10 cellular contexts compared by ENCODE assay signal in genomic region chr10:119377905-119378736, GRCh38.
DNase-seq lines count a peak whose midpoint lies in the region; ATAC-seq and TF ChIP-seq lines count a peak whose summit lies in the region.
"Had no signal": no experiment of that assay in that cellular context is flagged by ENCODE, and none has a peak within 500 bp of the region (broad histone marks: within the 10 kb centered on the region; RNA-seq: fewer than 3 reads in every experiment).

No MANE protein-coding gene starts in this region.

- H3K23ac ChIP-seq in IMR-90 (ENCODE audit: low read depth, low read length) = no peak overlapping the region

- H4K20me1 ChIP-seq in IMR-90 (ENCODE audit: insufficient read depth, low read length) = peaks cover 25% of the 10 kb centered on the region

- DNase-seq in IMR-90 (no peak), NCI-H524 (lab: John Stamatoyannopoulos, UW) (peak; percentile 59 to 77), left ventricle myocardium inferior (peak; percentile 64), GM13977 (ENCODE audit: low spot score) (no peak), GM19240 (ENCODE audit: insufficient read length, low spot score) (no peak), epidermal melanocyte (ENCODE audit: insufficient read length, low spot score) (no peak)
- DNase-seq: activated CD8-positive, alpha-beta memory T cell treated with anti-CD3 and anti-CD28 coated beads, Interleukin-2, amount 50 U/mL, for 4 hours; NCI-H1436 had no signal

- TF ChIP-seq CTCF in IMR-90 (conservative IDR thresholded peaks at IDR 0.05; ENCODE audit: low read depth, low read length) (no peak), left ventricle myocardium inferior (IDR thresholded peaks at IDR 0.05; ENCODE audit: borderline replicate concordance) (no peak), GM13977 (IDR thresholded peaks at IDR 0.05; ENCODE audit: extremely low read depth, insufficient read depth, missing control alignments) (no peak)

- H3K36me3 ChIP-seq in IMR-90 (ENCODE audit: control insufficient read depth, insufficient read depth, low read length) (peaks cover 32% of the 10 kb centered on the region), left ventricle myocardium inferior (peaks cover 16% of the 10 kb centered on the region), skeletal muscle tissue (ENCODE audit: control insufficient read depth in 3 of 3, insufficient read depth in 3 of 3, low read length in 3 of 3) (peaks cover 0 to 14% (median 5%) of the 10 kb centered on the region in 3 donors)

- H3K9me3 ChIP-seq in IMR-90 (ENCODE audit: control insufficient read depth, insufficient read depth, low read length) (no peaks in the 10 kb centered on the region), left ventricle myocardium inferior (replicated peaks) (no peaks in the 10 kb centered on the region), skeletal muscle tissue (ENCODE audit: control insufficient read depth in 3 of 3, low read length in 3 of 3) (no peaks in the 10 kb centered on the region)

- TF ChIP-seq RAD21 in IMR-90 (IDR thresholded peaks at IDR 0.05; ENCODE audit: low read length) = no peak

- intact Hi-C loops in IMR-90 (cut with micrococcal nuclease) = no loop called here
- intact Hi-C loops in left ventricle myocardium inferior (cut with micrococcal nuclease) = no loop called here

- H3K18ac ChIP-seq in IMR-90 (ENCODE audit: low read depth, low read length) = no peak overlapping the region

- peaks cover 56 to 81% of the 10 kb centered on the region in 2 experiments for H3K79me1 ChIP-seq in IMR-90 (ENCODE audit: low read depth in 1 of 2, low read length in 2 of 2)

- H2BK20ac ChIP-seq in IMR-90 (ENCODE audit: low read depth, low read length) = 0 out of 2 replicates have a peak overlapping the region, but pooled peaks have one; percentile 2

- peak overlapping the region; percentile 54 for H2AK5ac ChIP-seq in IMR-90 (ENCODE audit: low read depth, low read length)

- no TSS peak for BruUV-seq in IMR-90 (replicated peaks; lab: Mats Ljungman, UMichigan)

- no peak overlapping the region; the same call in 2 of the 3 replicates for H2BK15ac ChIP-seq in IMR-90 (ENCODE audit: low read depth, low read length)

- no peak overlapping the region for H2BK120ac ChIP-seq in IMR-90 (ENCODE audit: low read depth, low read length)

- H3K9ac ChIP-seq in IMR-90 (ENCODE audit: low read depth, low read length) (no peak overlapping the region), skeletal muscle tissue (ENCODE audit: low read depth in 1 of 3, low read length in 3 of 3) (peak overlapping the region; percentile 75 to 89 (median 80))

- peak overlapping the region; percentile 5 for H2AFZ ChIP-seq in IMR-90 (replicated peaks; ENCODE audit: low read length, poor library complexity)

- CTCF ChIA-PET in IMR-90 (lab: Yijun Ruan, JAX) = no interaction called here

- no peak overlapping the region for H2BK5ac ChIP-seq in IMR-90 (ENCODE audit: low read depth, low read length, poor library complexity, severe bottlenecking)

- H3K56ac ChIP-seq in IMR-90 (ENCODE audit: extremely low read depth, insufficient read depth, low read length) = no peak overlapping the region

- ATAC-seq in IMR-90 (ENCODE audit: low read depth) = no peak

- H3K4me1 ChIP-seq in IMR-90 (ENCODE audit: control insufficient read depth, insufficient read depth, low read length) (peaks cover 23% of the 10 kb centered on the region), left ventricle myocardium inferior (peaks cover 91% of the 10 kb centered on the region), skeletal muscle tissue (ENCODE audit: control insufficient read depth in 3 of 3, insufficient read depth in 3 of 3, low read length in 3 of 3) (peaks cover 31 to 42% (median 38%) of the 10 kb centered on the region in 3 donors)

- peak overlapping the region; percentile 25 for H2AK9ac ChIP-seq in IMR-90 (replicated peaks; ENCODE audit: low read depth, low read length, poor library complexity)

- H3K27me3 ChIP-seq in IMR-90 (ENCODE audit: control insufficient read depth, insufficient read depth, low read length) = no peaks in the 10 kb centered on the region
- no peaks in the 10 kb centered on the region for H3K27me3 ChIP-seq in left ventricle myocardium inferior (ENCODE audit: low read depth)
- H3K27me3 ChIP-seq in skeletal muscle tissue (ENCODE audit: control insufficient read depth in 3 of 3, insufficient read depth in 3 of 3, low read length in 3 of 3) = no peaks in the 10 kb centered on the region

- 88% methylated on average over 20 of the region's 29 CpGs; no CpG with 5 or more reads in 1 of the 2 experiments for WGBS in IMR-90 (ENCODE audit: extremely low coverage in 2 of 2, insufficient read length in 1 of 2), 2 experiments

- H3K4me2 ChIP-seq in IMR-90 (ENCODE audit: low read depth, low read length) = no peak overlapping the region

- H3K4me3 ChIP-seq in IMR-90 (ENCODE audit: insufficient read depth, low read depth, low read length) (no peak overlapping the region), left ventricle myocardium inferior (peak overlapping the region; percentile 41), skeletal muscle tissue (ENCODE audit: low read length in 3 of 3) (peak overlapping the region; percentile 64 to 82 (median 68))

- in situ Hi-C loops in IMR-90 (cut with MboI; ENCODE audit: low sequenced_read_pairs) = no loop called here
- in situ Hi-C loops in GM13977 (cut with MboI; ENCODE audit: low pct_unique_long_range_greater_than_20kb, low sequenced_read_pairs, unreplicated experiment) = no loop called here

- TF ChIP-seq POLR2A in IMR-90 (IDR thresholded peaks at IDR 0.05; ENCODE audit: low read depth, low read length) = no peak

- H3K9me1 ChIP-seq in IMR-90 (ENCODE audit: insufficient read depth, low read length) = peaks cover 28% of the 10 kb centered on the region

- no peak overlapping the region; the same call in 1 of the 2 replicates for H4K5ac ChIP-seq in IMR-90 (ENCODE audit: low read depth, low read length)

- no peak overlapping the region for H3K4ac ChIP-seq in IMR-90 (ENCODE audit: low read depth, low read length)

- POLR2A ChIA-PET in IMR-90 (lab: Charles Lee; ENCODE audit: unreplicated experiment) = no interaction called here

- dilution Hi-C loops in IMR-90 (cut with HindIII; ENCODE audit: low sequenced_read_pairs, unreplicated experiment) = no loop called here

- H4K8ac ChIP-seq in IMR-90 (ENCODE audit: low read depth in 2 of 2, low read length in 2 of 2) = no peak overlapping the region

- H3K27ac ChIP-seq in IMR-90 (ENCODE audit: insufficient read depth, low read length) = no peak overlapping the region
- H3K27ac ChIP-seq in left ventricle myocardium inferior (replicated peaks) = peak overlapping the region; percentile 91
- H3K27ac ChIP-seq in skeletal muscle tissue (ENCODE audit: low read depth, low read length) = peak overlapping the region; percentile 95
- H3K27ac ChIP-seq: RWPE1 had no signal

- no peak overlapping the region; the same call in 1 of the 2 replicates for H3K14ac ChIP-seq in IMR-90 (replicated peaks; ENCODE audit: low read depth, low read length)

- H4K91ac ChIP-seq in IMR-90 (ENCODE audit: insufficient read depth, low read depth, low read length) = no peak overlapping the region

TF ChIP-seq in IMR-90, 13 proteins besides CTCF, POLR2A, EP300 and RAD21:
- no peak for TF ChIP-seq ELK1 (IDR thresholded peaks at IDR 0.05; ENCODE audit: borderline replicate concordance, low read depth, low read length)
- no peak for TF ChIP-seq CHD1 (IDR thresholded peaks at IDR 0.05; ENCODE audit: low read depth, low read length)
- no peak for TF ChIP-seq USF2 (IDR thresholded peaks at IDR 0.05; ENCODE audit: low read depth, low read length)
- TF ChIP-seq SMC3 (IDR thresholded peaks at IDR 0.05; ENCODE audit: low read depth, low read length) = no peak
- no peak for TF ChIP-seq RCOR1 (IDR thresholded peaks at IDR 0.05; ENCODE audit: insufficient replicate concordance, low read length)
- no peak for TF ChIP-seq MAFK (IDR thresholded peaks at IDR 0.05; ENCODE audit: low read depth, low read length)
- no peak for TF ChIP-seq CEBPB (IDR thresholded peaks at IDR 0.05; ENCODE audit: low read depth, low read length)
- no peak for TF ChIP-seq FOS (IDR thresholded peaks at IDR 0.05; ENCODE audit: low read depth, low read length)
- no peak for TF ChIP-seq NFE2L2 (IDR thresholded peaks at IDR 0.05; ENCODE audit: low read depth, low read length)
- TF ChIP-seq MAZ (IDR thresholded peaks at IDR 0.05; ENCODE audit: borderline replicate concordance, low read depth, low read length) = no peak
- TF ChIP-seq MXI1 (IDR thresholded peaks at IDR 0.05; ENCODE audit: borderline replicate concordance, low read depth, low read length) = no peak
- no peak for TF ChIP-seq BHLHE40 (IDR thresholded peaks at IDR 0.05; ENCODE audit: low read depth, low read length)
- no peak for TF ChIP-seq RFX5 (IDR thresholded peaks at IDR 0.05; ENCODE audit: low read depth, low read length)

Comparison
In these comparisons a context has a peak if more than half of its experiments do, and no peak if none do; other contexts are left out.
1. DNase-seq: peak in NCI-H524 (2 of 2) and left ventricle myocardium inferior (single experiment); none in IMR-90 (single experiment), GM13977 (single experiment), GM19240 (single experiment) and epidermal melanocyte (single experiment).